15 cellular contexts compared by ENCODE assay signal in genomic region chr7:128915841-128916642, GRCh38. TPM values are rescaled to one million over a fixed set of nuclear protein-coding genes. Genes with fewer than 3 reads are reported as not detected.
DNase-seq lines count a peak whose midpoint lies in the region; ATAC-seq, FAIRE-seq and TF ChIP-seq lines count a peak whose summit lies in the region.
"Had no signal": no experiment of that assay in that cellular context is flagged by ENCODE, and none has a peak within 500 bp of the region (broad histone marks: within the 10 kb centered on the region; RNA-seq: fewer than 3 reads in every experiment).

No MANE protein-coding gene starts in this region.

- H3K4me3 Mint-ChIP-seq in CD14-positive monocyte (peak overlapping the region; percentile 83 to 95), MCF 10A (ENCODE audit: unreplicated experiment) (no peak overlapping the region)

- H4K20me1 ChIP-seq in endothelial cell of umbilical vein (replicated peaks; ENCODE audit: control insufficient read depth, extremely low read depth, insufficient read depth, low read length): no peaks in the 10 kb centered on the region

- no peaks in the 10 kb centered on the region for H3K36me3 ChIP-seq in HUES6 (ENCODE audit: control insufficient read depth, insufficient read depth, low read length)
- no peaks in the 10 kb centered on the region for H3K36me3 ChIP-seq in endothelial cell of umbilical vein (ENCODE audit: control insufficient read depth in 2 of 2, extremely low read depth in 1 of 2, insufficient read depth in 2 of 2, low read length in 2 of 2)
- H3K36me3 ChIP-seq in brain microvascular endothelial cell (replicated peaks): no peaks in the 10 kb centered on the region
- H3K36me3 ChIP-seq: BE2C, pancreas had no signal

- no peaks in the 10 kb centered on the region for H3K9me3 ChIP-seq in HUES6 (ENCODE audit: control insufficient read depth, insufficient read depth, low read depth, low read length)
- H3K9me3 ChIP-seq in endothelial cell of umbilical vein (replicated peaks; ENCODE audit: control insufficient read depth, insufficient read depth, low read length): no peaks in the 10 kb centered on the region
- H3K9me3 ChIP-seq: BE2C, pancreas had no signal

- FAIRE-seq in endothelial cell of umbilical vein (lab: Jason Lieb, UNC): no peak
- FAIRE-seq: GM12878, pancreas had no signal

- H3K4me1 ChIP-seq in HUES6 (ENCODE audit: control insufficient read depth, insufficient read depth, low read length): peaks cover 32% of the 10 kb centered on the region
- no peaks in the 10 kb centered on the region for H3K4me1 ChIP-seq in endothelial cell of umbilical vein (ENCODE audit: control insufficient read depth, extremely low read depth, insufficient read depth, low read length)
- H3K4me1 ChIP-seq: pancreas had no signal

- dilution Hi-C loops in endothelial cell of umbilical vein (cut with MboI; ENCODE audit: extremely low pct_ligation_motif_present, low sequenced_read_pairs): no loop called here

- H3K9me3 Mint-ChIP-seq in CD14-positive monocyte: peaks cover 2 to 18% (median 9%) of the 10 kb centered on the region in 7 donors
- H3K9me3 Mint-ChIP-seq in MCF 10A (ENCODE audit: unreplicated experiment): no peaks in the 10 kb centered on the region

- ATAC-seq in HG03025 (IDR thresholded peaks at IDR 0.05; ENCODE audit: low FRiP score, unreplicated experiment): no peak
- ATAC-seq: activated CD4-positive, CD25-positive, alpha-beta regulatory T cell treated with anti-CD3 and anti-CD28 coated beads, Interleukin-2, amount 50 U/mL, for 24 hours had no signal

- H3K4me3 ChIP-seq in HUES6 (ENCODE audit: low read depth, low read length) (peak overlapping the region; percentile 36; the same call in 1 of the 2 replicates), endothelial cell of umbilical vein (replicated peaks in 1 of 3; ENCODE audit: insufficient read depth in 1 of 3, low read depth in 1 of 3, low read length in 3 of 3) (no peak overlapping the region), brain microvascular endothelial cell (ENCODE audit: low read depth, low read length) (no peak overlapping the region)

- H3K9ac ChIP-seq in HUES6 (ENCODE audit: low read length) (no peak overlapping the region), endothelial cell of umbilical vein (replicated peaks; ENCODE audit: extremely low read depth, insufficient read depth, low read length) (no peak overlapping the region)

- H3K4me2 ChIP-seq in endothelial cell of umbilical vein (ENCODE audit: insufficient read depth, low read length): no peak overlapping the region

- no peaks in the 10 kb centered on the region for H3K9me1 ChIP-seq in endothelial cell of umbilical vein (replicated peaks; ENCODE audit: control insufficient read depth, extremely low read depth, insufficient read depth, low read length)

- BruUV-seq in endothelial cell of umbilical vein (replicated peaks; lab: Mats Ljungman, UMichigan): no TSS peak
- BruUV-seq in MCF 10A (replicated peaks; lab: Mats Ljungman, UMichigan): no TSS peak

- H3K27me3 Mint-ChIP-seq in CD14-positive monocyte (ENCODE audit: low read depth in 3 of 3) (peaks cover 46 to 61% (median 47%) of the 10 kb centered on the region in 3 donors), MCF 10A (ENCODE audit: insufficient read depth, unreplicated experiment) (peaks cover 55% of the 10 kb centered on the region)

- H3K27me3 ChIP-seq in HUES6 (ENCODE audit: control insufficient read depth, insufficient read depth, low read length) (peaks cover 26% of the 10 kb centered on the region; the same call in 1 of the 2 replicates), endothelial cell of umbilical vein (ENCODE audit: control insufficient read depth in 2 of 2, insufficient read depth in 2 of 2, low read length in 2 of 2) (peaks cover 48 to 53% of the 10 kb centered on the region in 2 experiments), brain microvascular endothelial cell (replicated peaks) (peaks cover 51% of the 10 kb centered on the region)
- H3K27me3 ChIP-seq: BE2C, pancreas had no signal

- in situ Hi-C loops in brain microvascular endothelial cell (cut with HindIII; ENCODE audit: low pct_ligation_motif_present, low sequenced_read_pairs): loop anchor here (10.0 to 25.0 kb wide), 2 partner anchors 59 to 171 kb away; no protein-coding TSS in a partner anchor

- no peak for TF ChIP-seq CTCF in CD14-positive monocyte (IDR thresholded peaks at IDR 0.05)
- no peak for TF ChIP-seq CTCF in endothelial cell of umbilical vein (IDR thresholded peaks at IDR 0.05; ENCODE audit: extremely low read depth in 1 of 2, insufficient read depth in 1 of 2, low read depth in 1 of 2, low read length in 2 of 2)
- no peak for TF ChIP-seq CTCF in MCF 10A (IDR thresholded peaks at IDR 0.05; ENCODE audit: unreplicated experiment)
- no peak for TF ChIP-seq CTCF in brain microvascular endothelial cell (IDR thresholded peaks at IDR 0.05; ENCODE audit: low read depth, low read length, missing control alignments)

- intact Hi-C loops in CD14-positive monocyte (cut with micrococcal nuclease) (no loop called here), endothelial cell of umbilical vein (cut with micrococcal nuclease) (no loop called here), posterior vena cava (cut with DNase I) (no loop called here), MCF 10A (cut with micrococcal nuclease) (no loop called here)

- no peak for TF ChIP-seq POLR2A in endothelial cell of umbilical vein (IDR thresholded peaks at IDR 0.05; ENCODE audit: low read depth, low read length)

- H2AFZ ChIP-seq in endothelial cell of umbilical vein (ENCODE audit: low read depth, low read length): no peak overlapping the region

- peak overlapping the region in 1 of 7 donors; percentile 37 for H3K27ac Mint-ChIP-seq in CD14-positive monocyte
- H3K27ac Mint-ChIP-seq in MCF 10A (ENCODE audit: low read depth, unreplicated experiment): no peak overlapping the region

- H3K36me3 Mint-ChIP-seq in CD14-positive monocyte (peaks cover 4 to 12% of the 10 kb centered on the region in 2 donors), MCF 10A (ENCODE audit: insufficient read depth, unreplicated experiment) (no peaks in the 10 kb centered on the region)

- POLR2A ChIA-PET in endothelial cell of umbilical vein (lab: Charles Lee): no interaction called here
- POLR2A ChIA-PET in MCF 10A (lab: Yijun Ruan, JAX): no interaction called here

- peak; percentile 42 for DNase-seq in CD14-positive monocyte (ENCODE audit: low spot score)
- DNase-seq in endothelial cell of umbilical vein (ENCODE audit: low read depth, low spot score): no peak
- peak; percentile 74 for DNase-seq in posterior vena cava (ENCODE audit: low spot score)
- DNase-seq in MCF 10A (ENCODE audit: unreplicated experiment): no peak
- no peak for DNase-seq in brain microvascular endothelial cell
- no peak for DNase-seq in ureter (ENCODE audit: low spot score)
- DNase-seq: BE2C; DND-41; mesenchymal stem cell; stimulated activated CD4-positive, alpha-beta T cell treated with anti-CD3 and anti-CD28 coated beads, Interleukin-1b, Interleukin-23, amount 100 ng/mL, for 48 hours had no signal

- H3K79me2 ChIP-seq in endothelial cell of umbilical vein (ENCODE audit: control insufficient read depth, insufficient read depth, low read length): no peaks in the 10 kb centered on the region

- CTCF ChIA-PET in endothelial cell of umbilical vein (lab: Charles Lee) (no interaction called here), MCF 10A (lab: Yijun Ruan, JAX) (interaction anchor here (0.7 kb wide), 1 partner anchor 78 kb away, joined by 3 read pairs; no protein-coding TSS in a partner anchor)

- H3K27ac ChIP-seq in HUES6 (ENCODE audit: low read depth, low read length) (no peak overlapping the region), endothelial cell of umbilical vein (ENCODE audit: insufficient read depth, low read depth, low read length) (no peak overlapping the region), brain microvascular endothelial cell (no peak overlapping the region)
- H3K27ac ChIP-seq: pancreas had no signal

- peaks cover 29% of the 10 kb centered on the region for H3K4me1 Mint-ChIP-seq in CD14-positive monocyte
- H3K4me1 Mint-ChIP-seq in MCF 10A (ENCODE audit: insufficient read depth, unreplicated experiment): no peaks in the 10 kb centered on the region

RNA-seq across cellular contexts. Expression of gene KCP, which starts 5.5 kb away (rescaled TPM):
- under 1 TPM in 1 of 2 donors, not detected in 1; 0.11 TPM for polyA plus RNA-seq in CD14-positive monocyte
- not detected in 2 replicates for total RNA-seq in endothelial cell of umbilical vein
- 0.03 TPM in 1 of 2 replicates, not detected in the other for polyA plus RNA-seq in endothelial cell of umbilical vein
- not detected in 2 replicates for polyA plus RNA-seq in endothelial cell of umbilical vein (2011; cell fraction: cytosol; rRNA removed)
- polyA plus RNA-seq in endothelial cell of umbilical vein (2011; cell fraction: nucleus; rRNA removed): 0.04 TPM in 1 of 2 replicates, not detected in the other
- not detected in 2 replicates for polyA plus RNA-seq in endothelial cell of umbilical vein (2012)
- polyA minus RNA-seq in endothelial cell of umbilical vein: not detected in 2 replicates
- polyA minus RNA-seq in endothelial cell of umbilical vein (2011; cell fraction: cytosol; rRNA and poly(A)+ RNA removed): not detected
- polyA minus RNA-seq in endothelial cell of umbilical vein (2011; cell fraction: nucleus; rRNA and poly(A)+ RNA removed): not detected in 2 replicates
- total RNA-seq in posterior vena cava: 1 to 10 TPM in 1 of 2 donors, under 1 TPM in 1; 0.95 to 1.3 TPM
- 0.42 and 0.68 TPM in 2 replicates for total RNA-seq in MCF 10A (2022)
- 14.5 TPM for total RNA-seq in ureter

RNA-seq across cellular contexts. Expression of gene IRF5, which starts 21.7 kb away (rescaled TPM):
- polyA plus RNA-seq in CD14-positive monocyte (100 to 1,000 TPM; 130 to 170 TPM), endothelial cell of umbilical vein (0.36 and 0.46 TPM in 2 replicates)
- total RNA-seq in endothelial cell of umbilical vein (0.31 and 1.5 TPM in 2 replicates), posterior vena cava (10 to 100 TPM in 1 of 2 donors, 1 to 10 TPM in 1; 5.8 to 10.3 TPM), MCF 10A (2022) (7.5 and 10.1 TPM in 2 replicates), ureter (32.0 TPM)
- polyA plus RNA-seq in endothelial cell of umbilical vein (2011; cell fraction: cytosol; rRNA removed): 0.20 and 0.25 TPM in 2 replicates
- 0.69 and 0.96 TPM in 2 replicates for polyA plus RNA-seq in endothelial cell of umbilical vein (2011; cell fraction: nucleus; rRNA removed)
- polyA plus RNA-seq in endothelial cell of umbilical vein (2012): 0.30 and 0.33 TPM in 2 replicates
- polyA minus RNA-seq in endothelial cell of umbilical vein: 0.32 and 0.49 TPM in 2 replicates
- polyA minus RNA-seq in endothelial cell of umbilical vein (2011; cell fraction: cytosol; rRNA and poly(A)+ RNA removed): not detected
- polyA minus RNA-seq in endothelial cell of umbilical vein (2011; cell fraction: nucleus; rRNA and poly(A)+ RNA removed): 0.38 and 0.63 TPM in 2 replicates

RNA-seq across cellular contexts. Expression of gene ATP6V1F, which starts 53.4 kb away (rescaled TPM):
- polyA plus RNA-seq in CD14-positive monocyte (100 to 1,000 TPM; 511 to 593 TPM), endothelial cell of umbilical vein (360 and 501 TPM in 2 replicates)
- total RNA-seq in endothelial cell of umbilical vein (141 and 156 TPM in 2 replicates), posterior vena cava (100 to 1,000 TPM; 106 to 115 TPM), MCF 10A (2022) (125 and 152 TPM in 2 replicates), ureter (133 TPM)
- 321 and 337 TPM in 2 replicates for polyA plus RNA-seq in endothelial cell of umbilical vein (2011; cell fraction: cytosol; rRNA removed)
- polyA plus RNA-seq in endothelial cell of umbilical vein (2011; cell fraction: nucleus; rRNA removed): 73.5 and 88.9 TPM in 2 replicates
- 282 and 303 TPM in 2 replicates for polyA plus RNA-seq in endothelial cell of umbilical vein (2012)
- 61.5 and 62.5 TPM in 2 replicates for polyA minus RNA-seq in endothelial cell of umbilical vein
- polyA minus RNA-seq in endothelial cell of umbilical vein (2011; cell fraction: cytosol; rRNA and poly(A)+ RNA removed): 34.7 TPM
- polyA minus RNA-seq in endothelial cell of umbilical vein (2011; cell fraction: nucleus; rRNA and poly(A)+ RNA removed): 9.6 and 17.0 TPM in 2 replicates

Comparison
In these comparisons a context has a peak if more than half of its experiments do, and no peak if none do; other contexts are left out.
1. DNase-seq: peak in CD14-positive monocyte (single experiment) and posterior vena cava (single experiment); none in endothelial cell of umbilical vein (single experiment), MCF 10A (single experiment), brain microvascular endothelial cell (single experiment) and ureter (single experiment).